In genomic region chr12:113359133-113359938, GRCh38 we compare ENCODE assay signal across 8 cellular contexts. TPM values are rescaled to one million over a fixed set of nuclear protein-coding genes. Genes with fewer than 3 reads are reported as not detected.
DNase-seq lines count a peak whose midpoint lies in the region; ATAC-seq and TF ChIP-seq lines count a peak whose summit lies in the region.

No MANE protein-coding gene starts in this region.

- H2AK5ac ChIP-seq in mesendoderm (ENCODE audit: low read length) = no peak overlapping the region

- no CpG with 5 or more reads among the region's 11 CpGs for WGBS in mesendoderm (ENCODE audit: extremely low coverage, insufficient coverage, low lambda C conversion rate)
- 43 to 51% methylated on average over 10 to 11 of the region's 11 CpGs for WGBS in thyroid gland, 2 donors

- H2BK120ac ChIP-seq in mesendoderm (ENCODE audit: low read depth, low read length) = no peak overlapping the region

- H3K23ac ChIP-seq in mesendoderm (ENCODE audit: low read length) = peak overlapping the region; percentile 24

- peak overlapping the region; percentile 79 for H3K4me3 ChIP-seq in NT2/D1 (ENCODE audit: insufficient read length, low read depth)
- peak overlapping the region; percentile 98 for H3K4me3 ChIP-seq in coronary artery
- H3K4me3 ChIP-seq in mesendoderm (ENCODE audit: low read length) = peak overlapping the region; percentile 80
- H3K4me3 ChIP-seq in thyroid gland (replicated peaks in 1 of 3) = peak overlapping the region; percentile 22 to 80 (median 57)

- H3K4me1 ChIP-seq in NT2/D1 (ENCODE audit: insufficient read depth, insufficient read length) (peaks cover 2% of the 10 kb centered on the region), mesendoderm (ENCODE audit: control insufficient read depth, low read depth, low read length) (peaks cover 5% of the 10 kb centered on the region), thyroid gland (peaks cover 0 to 4% of the 10 kb centered on the region in 2 donors)

- H3K9me3 ChIP-seq in NT2/D1 (ENCODE audit: insufficient read depth, low read length) (no peaks in the 10 kb centered on the region), thyroid gland (no peaks in the 10 kb centered on the region)

- DNase-seq in NT2/D1 (ENCODE audit: low read depth, low spot score) = no peak
- peak; percentile 80 for DNase-seq in coronary artery (ENCODE audit: low spot score)
- no peak for DNase-seq in mesendoderm
- DNase-seq in thyroid gland = peak; percentile 8 to 12
- DNase-seq in Kasumi-1 (lab: John Stamatoyannopoulos, UW) = no peak
- no peak for DNase-seq in NCI-H526 treated with DMSO at 0.1 percent for 48 hours (lab: John Stamatoyannopoulos, UW)

- H2BK5ac ChIP-seq in mesendoderm (ENCODE audit: low read length) = no peak overlapping the region

- peaks cover 2% of the 10 kb centered on the region for H3K79me2 ChIP-seq in mesendoderm (ENCODE audit: control insufficient read depth, insufficient read depth, low read length)

- no peak overlapping the region for H3K18ac ChIP-seq in mesendoderm (ENCODE audit: low read length)

- TF ChIP-seq CTCF in coronary artery (IDR thresholded peaks at IDR 0.05) (no peak), thyroid gland (IDR thresholded peaks at IDR 0.05) (no peak)

- ATAC-seq in GM19035 (IDR thresholded peaks at IDR 0.05; ENCODE audit: unreplicated experiment) = peak; percentile 8
- ATAC-seq in HG03039 (IDR thresholded peaks at IDR 0.05; ENCODE audit: unreplicated experiment) = no peak

- H3K27ac ChIP-seq in coronary artery (peak overlapping the region; percentile 94 to 96), mesendoderm (ENCODE audit: low read depth, low read length) (no peak overlapping the region), thyroid gland (peak overlapping the region; percentile 76 to 90 (median 80))

- H4K5ac ChIP-seq in mesendoderm (ENCODE audit: low read length) = no peak overlapping the region

- H3K9ac ChIP-seq in NT2/D1 (ENCODE audit: insufficient read length, low read depth) (peak overlapping the region; percentile 81), mesendoderm (ENCODE audit: low read length) (peak overlapping the region; percentile 87)

- TF ChIP-seq POLR2A in thyroid gland (IDR thresholded peaks at IDR 0.05) = no peak

- peaks cover 15% of the 10 kb centered on the region for H3K36me3 ChIP-seq in NT2/D1 (ENCODE audit: insufficient read depth, insufficient read length, low read length)
- H3K36me3 ChIP-seq in mesendoderm (ENCODE audit: control insufficient read depth, insufficient read depth, low read length) = no peaks in the 10 kb centered on the region
- H3K36me3 ChIP-seq in thyroid gland = no peaks in the 10 kb centered on the region

- H2BK15ac ChIP-seq in mesendoderm (replicated peaks; ENCODE audit: low read depth) = no peak overlapping the region

- H4K8ac ChIP-seq in mesendoderm (ENCODE audit: low read depth, low read length) = no peak overlapping the region

- no peak overlapping the region for H3K4ac ChIP-seq in mesendoderm (ENCODE audit: low read depth, low read length)

- H3K4me2 ChIP-seq in mesendoderm (ENCODE audit: low read length) = peak overlapping the region; percentile 93

- intact Hi-C loops in thyroid gland (cut with DNase I) = loop anchor here (2.0 to 10.0 kb wide), 2 partner anchors 25 to 65 kb away; partner anchors contain the start of genes SDSL and SLC8B1

- H3K56ac ChIP-seq in mesendoderm (ENCODE audit: low read length) = peak overlapping the region; percentile 95

- H3K27me3 ChIP-seq in NT2/D1 (ENCODE audit: insufficient read depth, insufficient read length) = no peaks in the 10 kb centered on the region
- no peaks in the 10 kb centered on the region for H3K27me3 ChIP-seq in mesendoderm (ENCODE audit: insufficient read depth, low read length, poor library complexity)
- no peaks in the 10 kb centered on the region for H3K27me3 ChIP-seq in thyroid gland

- peaks cover 13% of the 10 kb centered on the region for H3K79me1 ChIP-seq in mesendoderm (ENCODE audit: low read length)

RNA-seq across cellular contexts. Expression of gene PLBD2, which starts 0.9 kb away (rescaled TPM):
- 22.8 TPM for polyA plus RNA-seq in mesendoderm (2013, experiment 1 of 2)
- 22.1 TPM for polyA plus RNA-seq in mesendoderm (2013, experiment 2 of 2)
- total RNA-seq in thyroid gland = 10 to 100 TPM; 21.0 to 51.5 (median 44.3) TPM

RNA-seq across cellular contexts. Expression of gene SLC8B1, which starts 24.4 kb away (rescaled TPM):
- polyA plus RNA-seq in mesendoderm (2013, experiment 1 of 2) = 4.0 TPM
- polyA plus RNA-seq in mesendoderm (2013, experiment 2 of 2) = 4.3 TPM
- total RNA-seq in thyroid gland = 10 to 100 TPM; 23.3 to 50.5 (median 30.7) TPM

RNA-seq across cellular contexts. Expression of gene SDS, which starts 44.4 kb away (rescaled TPM):
- not detected for polyA plus RNA-seq in mesendoderm (2013, experiment 1 of 2)
- polyA plus RNA-seq in mesendoderm (2013, experiment 2 of 2) = not detected
- total RNA-seq in thyroid gland = 1 to 10 TPM in 1 of 4 donors, under 1 TPM in 1, not detected in 2; 0.33 to 1.4 TPM

Comparison
In these comparisons a context has a peak if more than half of its experiments do, and no peak if none do; other contexts are left out.
1. DNase-seq: peak in coronary artery (single experiment) and thyroid gland (2 of 2); none in NT2/D1 (single experiment), mesendoderm (single experiment), Kasumi-1 (0 of 2) and NCI-H526 treated with DMSO at 0.1 percent for 48 hours (single experiment).
2. Peak in every context shown above with its lines, with median percentiles within 50 percentile points of each other: H3K4me3 ChIP-seq.